8 cellular contexts compared by ENCODE assay signal in genomic region chr13:40388617-40389016, GRCh38.
DNase-seq lines count a peak whose midpoint lies in the region; ATAC-seq and TF ChIP-seq lines count a peak whose summit lies in the region.

No MANE protein-coding gene starts in this region.

- peak overlapping the region; percentile 79 for H3K4me2 ChIP-seq in BLaER1

- peak overlapping the region; percentile 48 for H3K27ac ChIP-seq in BLaER1
- H3K27ac ChIP-seq in esophagus muscularis mucosa (replicated peaks in 1 of 4) = no peak overlapping the region
- no peak overlapping the region for H3K27ac ChIP-seq in tibial artery

- H3K27me3 ChIP-seq in BLaER1 = no peaks in the 10 kb centered on the region
- H3K27me3 ChIP-seq in esophagus muscularis mucosa = no peaks in the 10 kb centered on the region
- H3K27me3 ChIP-seq in tibial artery = no peaks in the 10 kb centered on the region

- H3K4me1 ChIP-seq in BLaER1 (peaks cover 43% of the 10 kb centered on the region), esophagus muscularis mucosa (peaks cover 0 to 39% (median 33%) of the 10 kb centered on the region in 4 donors), tibial artery (no peaks in the 10 kb centered on the region)

- H4K20me1 ChIP-seq in BLaER1 = no peaks in the 10 kb centered on the region

- peak; percentile 86 for DNase-seq in activated CD4-positive, alpha-beta T cell treated with anti-CD3 and anti-CD28 coated beads for 48 hours
- DNase-seq in esophagus muscularis mucosa (ENCODE audit: extremely low spot score) (peak; percentile 85), C1 segment of cervical spinal cord (lab: John Stamatoyannopoulos, UW) (no peak), tibial artery (no peak)
- peak; percentile 56 to 79 (median 67) for DNase-seq in stimulated activated CD4-positive, alpha-beta T cell treated with anti-CD3 and anti-CD28 coated beads, TNF-alpha, amount 100 ng/mL, for 48 hours (ENCODE audit: low read depth in 3 of 3)

- intact Hi-C loops in esophagus muscularis mucosa (cut with DNase I) = no loop called here
- intact Hi-C loops in tibial artery (cut with DNase I; ENCODE audit: low total_unique reads) = no loop called here

- TF ChIP-seq CTCF in esophagus muscularis mucosa (IDR thresholded peaks at IDR 0.05) (no peak), tibial artery (IDR thresholded peaks at IDR 0.05) (no peak)

- H3K4me3 ChIP-seq in BLaER1 (peak overlapping the region; percentile 44), esophagus muscularis mucosa (no peak overlapping the region), tibial artery (no peak overlapping the region)

- H3K36me3 ChIP-seq in BLaER1 (no peaks in the 10 kb centered on the region), esophagus muscularis mucosa (no peaks in the 10 kb centered on the region), tibial artery (no peaks in the 10 kb centered on the region)

- peak overlapping the region; percentile 45 for H3K9ac ChIP-seq in BLaER1

- TF ChIP-seq POLR2A in esophagus muscularis mucosa (IDR thresholded peaks at IDR 0.05; ENCODE audit: low read depth) = no peak

- 66% methylated on average over 11 of the region's 11 CpGs for WGBS in esophagus muscularis mucosa

- ATAC-seq in GM19372 (IDR thresholded peaks at IDR 0.05; ENCODE audit: low read depth, unreplicated experiment) (peak; percentile 97), HG03460 (IDR thresholded peaks at IDR 0.05; ENCODE audit: unreplicated experiment) (peak; percentile 100)

- H3K9me3 ChIP-seq in BLaER1 (no peaks in the 10 kb centered on the region), esophagus muscularis mucosa (no peaks in the 10 kb centered on the region), tibial artery (no peaks in the 10 kb centered on the region)

- TF ChIP-seq EP300 in esophagus muscularis mucosa (IDR thresholded peaks at IDR 0.05) = no peak

Comparison
In these comparisons a context has a peak if more than half of its experiments do, and no peak if none do; other contexts are left out.
1. DNase-seq: peak in activated CD4-positive, alpha-beta T cell treated with anti-CD3 and anti-CD28 coated beads for 48 hours (single experiment), esophagus muscularis mucosa (single experiment) and stimulated activated CD4-positive, alpha-beta T cell treated with anti-CD3 and anti-CD28 coated beads, TNF-alpha, amount 100 ng/mL, for 48 hours (3 of 3); none in C1 segment of cervical spinal cord (0 of 14) and tibial artery (0 of 2).